Comparison of ENCODE assay signal across 1 cellular context in the genomic region with DNA sequence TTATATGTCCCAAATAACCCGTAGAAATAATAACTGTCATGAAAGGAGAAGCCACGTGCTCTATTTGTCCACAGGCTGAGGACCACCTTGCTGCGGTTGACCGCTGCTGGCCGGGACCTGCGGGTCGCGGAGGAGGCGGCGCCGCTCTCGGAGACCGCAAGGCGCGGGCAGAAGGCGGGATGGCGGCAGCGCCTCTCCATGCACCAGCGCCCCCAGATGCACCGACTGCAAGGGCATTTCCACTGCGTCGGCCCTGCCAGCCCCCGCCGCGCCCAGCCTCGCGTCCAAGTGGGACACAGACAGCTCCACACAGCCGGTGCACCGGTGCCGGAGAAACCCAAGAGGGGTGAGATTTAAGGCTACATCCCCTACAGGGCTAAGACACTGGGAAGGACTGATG.
TF ChIP-seq lines count a peak whose summit lies in the region.

No MANE protein-coding gene starts in this region.

TF ChIP-seq in WTC11, 78 proteins besides CTCF, POLR2A, EP300 and RAD21 (continued from another document):
- TF ChIP-seq, protein P1, sequence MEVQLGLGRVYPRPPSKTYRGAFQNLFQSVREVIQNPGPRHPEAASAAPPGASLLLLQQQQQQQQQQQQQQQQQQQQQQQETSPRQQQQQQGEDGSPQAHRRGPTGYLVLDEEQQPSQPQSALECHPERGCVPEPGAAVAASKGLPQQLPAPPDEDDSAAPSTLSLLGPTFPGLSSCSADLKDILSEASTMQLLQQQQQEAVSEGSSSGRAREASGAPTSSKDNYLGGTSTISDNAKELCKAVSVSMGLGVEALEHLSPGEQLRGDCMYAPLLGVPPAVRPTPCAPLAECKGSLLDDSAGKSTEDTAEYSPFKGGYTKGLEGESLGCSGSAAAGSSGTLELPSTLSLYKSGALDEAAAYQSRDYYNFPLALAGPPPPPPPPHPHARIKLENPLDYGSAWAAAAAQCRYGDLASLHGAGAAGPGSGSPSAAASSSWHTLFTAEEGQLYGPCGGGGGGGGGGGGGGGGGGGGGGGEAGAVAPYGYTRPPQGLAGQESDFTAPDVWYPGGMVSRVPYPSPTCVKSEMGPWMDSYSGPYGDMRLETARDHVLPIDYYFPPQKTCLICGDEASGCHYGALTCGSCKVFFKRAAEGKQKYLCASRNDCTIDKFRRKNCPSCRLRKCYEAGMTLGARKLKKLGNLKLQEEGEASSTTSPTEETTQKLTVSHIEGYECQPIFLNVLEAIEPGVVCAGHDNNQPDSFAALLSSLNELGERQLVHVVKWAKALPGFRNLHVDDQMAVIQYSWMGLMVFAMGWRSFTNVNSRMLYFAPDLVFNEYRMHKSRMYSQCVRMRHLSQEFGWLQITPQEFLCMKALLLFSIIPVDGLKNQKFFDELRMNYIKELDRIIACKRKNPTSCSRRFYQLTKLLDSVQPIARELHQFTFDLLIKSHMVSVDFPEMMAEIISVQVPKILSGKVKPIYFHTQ (CRISPR knock-in tag; IDR thresholded peaks at IDR 0.05), result no peak
- TF ChIP-seq, protein P2, sequence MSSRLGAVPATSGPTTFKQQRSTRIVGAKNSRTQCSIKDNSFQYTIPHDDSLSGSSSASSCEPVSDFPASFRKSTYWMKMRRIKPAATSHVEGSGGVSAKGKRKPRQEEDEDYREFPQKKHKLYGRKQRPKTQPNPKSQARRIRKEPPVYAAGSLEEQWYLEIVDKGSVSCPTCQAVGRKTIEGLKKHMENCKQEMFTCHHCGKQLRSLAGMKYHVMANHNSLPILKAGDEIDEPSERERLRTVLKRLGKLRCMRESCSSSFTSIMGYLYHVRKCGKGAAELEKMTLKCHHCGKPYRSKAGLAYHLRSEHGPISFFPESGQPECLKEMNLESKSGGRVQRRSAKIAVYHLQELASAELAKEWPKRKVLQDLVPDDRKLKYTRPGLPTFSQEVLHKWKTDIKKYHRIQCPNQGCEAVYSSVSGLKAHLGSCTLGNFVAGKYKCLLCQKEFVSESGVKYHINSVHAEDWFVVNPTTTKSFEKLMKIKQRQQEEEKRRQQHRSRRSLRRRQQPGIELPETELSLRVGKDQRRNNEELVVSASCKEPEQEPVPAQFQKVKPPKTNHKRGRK (CRISPR knock-in tag; IDR thresholded peaks at IDR 0.05; ENCODE audit: borderline replicate concordance), result no peak
- TF ChIP-seq, protein P3, sequence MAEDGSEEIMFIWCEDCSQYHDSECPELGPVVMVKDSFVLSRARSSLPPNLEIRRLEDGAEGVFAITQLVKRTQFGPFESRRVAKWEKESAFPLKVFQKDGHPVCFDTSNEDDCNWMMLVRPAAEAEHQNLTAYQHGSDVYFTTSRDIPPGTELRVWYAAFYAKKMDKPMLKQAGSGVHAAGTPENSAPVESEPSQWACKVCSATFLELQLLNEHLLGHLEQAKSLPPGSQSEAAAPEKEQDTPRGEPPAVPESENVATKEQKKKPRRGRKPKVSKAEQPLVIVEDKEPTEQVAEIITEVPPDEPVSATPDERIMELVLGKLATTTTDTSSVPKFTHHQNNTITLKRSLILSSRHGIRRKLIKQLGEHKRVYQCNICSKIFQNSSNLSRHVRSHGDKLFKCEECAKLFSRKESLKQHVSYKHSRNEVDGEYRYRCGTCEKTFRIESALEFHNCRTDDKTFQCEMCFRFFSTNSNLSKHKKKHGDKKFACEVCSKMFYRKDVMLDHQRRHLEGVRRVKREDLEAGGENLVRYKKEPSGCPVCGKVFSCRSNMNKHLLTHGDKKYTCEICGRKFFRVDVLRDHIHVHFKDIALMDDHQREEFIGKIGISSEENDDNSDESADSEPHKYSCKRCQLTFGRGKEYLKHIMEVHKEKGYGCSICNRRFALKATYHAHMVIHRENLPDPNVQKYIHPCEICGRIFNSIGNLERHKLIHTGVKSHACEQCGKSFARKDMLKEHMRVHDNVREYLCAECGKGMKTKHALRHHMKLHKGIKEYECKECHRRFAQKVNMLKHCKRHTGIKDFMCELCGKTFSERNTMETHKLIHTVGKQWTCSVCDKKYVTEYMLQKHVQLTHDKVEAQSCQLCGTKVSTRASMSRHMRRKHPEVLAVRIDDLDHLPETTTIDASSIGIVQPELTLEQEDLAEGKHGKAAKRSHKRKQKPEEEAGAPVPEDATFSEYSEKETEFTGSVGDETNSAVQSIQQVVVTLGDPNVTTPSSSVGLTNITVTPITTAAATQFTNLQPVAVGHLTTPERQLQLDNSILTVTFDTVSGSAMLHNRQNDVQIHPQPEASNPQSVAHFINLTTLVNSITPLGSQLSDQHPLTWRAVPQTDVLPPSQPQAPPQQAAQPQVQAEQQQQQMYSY (CRISPR knock-in tag; IDR thresholded peaks at IDR 0.05), result peak; percentile 29; the same call in 1 of the 2 replicates
- 0 out of 2 replicates have a peak, but pooled peaks have one; percentile 21 for TF ChIP-seq NR3C1 (CRISPR knock-in tag; conservative IDR thresholded peaks at IDR 0.05; ENCODE audit: low read depth)
- TF ChIP-seq GABPB1 (CRISPR knock-in tag; IDR thresholded peaks at IDR 0.05), result 0 out of 2 replicates have a peak, but pooled peaks have one; percentile 27
